13 cellular contexts compared by ENCODE assay signal in the genomic region with DNA sequence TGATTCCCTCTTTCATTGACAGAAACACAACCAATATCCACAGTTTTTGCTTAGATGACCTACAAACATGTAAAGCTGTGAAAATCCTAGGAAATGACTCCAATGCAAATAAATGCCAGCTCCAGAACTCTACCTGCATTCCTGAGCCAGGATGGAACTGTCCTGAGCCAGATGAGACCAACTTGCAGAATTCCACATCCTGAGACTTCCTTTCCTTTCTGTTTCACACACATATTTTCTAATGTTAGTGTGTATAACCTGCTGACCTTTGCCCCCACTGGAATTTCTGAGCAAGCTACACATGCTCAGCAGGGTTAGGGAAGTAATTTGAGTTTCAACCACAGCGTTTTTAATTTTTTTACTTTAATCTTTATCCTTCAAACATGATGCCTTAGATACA.
DNase-seq lines count a peak whose midpoint lies in the region; ATAC-seq and TF ChIP-seq lines count a peak whose summit lies in the region.
"Had no signal": no experiment of that assay in that cellular context is flagged by ENCODE, and none has a peak within 500 bp of the region (broad histone marks: within the 10 kb centered on the region; RNA-seq: fewer than 3 reads in every experiment).

No MANE protein-coding gene starts in this region.

- DNase-seq in H9, result no peak
- no peak for DNase-seq in Panc1 (ENCODE audit: low read depth, low spot score)
- peak; percentile 84 for DNase-seq in epithelial cell of proximal tubule (ENCODE audit: low read depth)
- peak; percentile 63 to 78 for DNase-seq in trophoblast cell
- DNase-seq: NCI-H2107 had no signal

- no peak overlapping the region for H3K56ac ChIP-seq in H9 (ENCODE audit: insufficient read length, low read depth, low read length)

- no peaks in the 10 kb centered on the region for H4K20me1 ChIP-seq in H9 (ENCODE audit: control insufficient read depth, insufficient read depth, insufficient read length)
- H4K20me1 ChIP-seq: BLaER1 treated with 17β-estradiol and CSF1 and Interleukin-3, amounts not matched to agents 10 nM and 100 nM had no signal

- H3K27me3 ChIP-seq in H9 (ENCODE audit: insufficient read depth, low read length) (no peaks in the 10 kb centered on the region), Panc1 (ENCODE audit: control insufficient read depth, insufficient read depth, low read length) (no peaks in the 10 kb centered on the region), trophoblast cell (ENCODE audit: insufficient read depth, low read length) (no peaks in the 10 kb centered on the region)

- H3K79me2 ChIP-seq in H9 (ENCODE audit: insufficient read depth, low read length), result no peaks in the 10 kb centered on the region
- H3K79me2 ChIP-seq in trophoblast cell (ENCODE audit: control insufficient read depth, insufficient read depth, low read length, poor library complexity), result peaks cover 5% of the 10 kb centered on the region

- H3K4me1 Mint-ChIP-seq in H9, result peaks cover 15 to 21% of the 10 kb centered on the region in 2 experiments
- H3K4me1 Mint-ChIP-seq: central memory CD8-positive, alpha-beta T cell; stimulated activated memory B cell treated with anti-CD40 and anti-IgM and Interleukin-4, amounts not matched to agents 10 μg/mL and 1 μg/mL and 100 μg/mL, for 72 hours had no signal

- H2AK5ac ChIP-seq in H9 (ENCODE audit: insufficient read length, low read length) (no peak overlapping the region), trophoblast cell (ENCODE audit: low read length) (no peak overlapping the region)

- H3K9me3 Mint-ChIP-seq in H9, result no peaks in the 10 kb centered on the region
- H3K9me3 Mint-ChIP-seq: activated T-helper 2 cell treated with anti-CD3 and anti-CD28 coated beads, Interferon-gamma antibody, Interleukin-2, Interleukin-4, amounts not matched to agents 10 μg/mL and 5 μg/mL and 100 μg/mL, durations not matched to agents 14 hours and 24 hours and 36 hours; central memory CD8-positive, alpha-beta T cell; stimulated activated memory B cell treated with anti-CD40 and anti-IgM and Interleukin-4, amounts not matched to agents 10 μg/mL and 1 μg/mL and 100 μg/mL, for 72 hours had no signal

- H3K9ac ChIP-seq in H9 (ENCODE audit: extremely low read depth, insufficient read length, low read length) (no peak overlapping the region), trophoblast cell (ENCODE audit: low read length) (no peak overlapping the region)
- H3K9ac ChIP-seq: BLaER1 treated with 17β-estradiol and CSF1 and Interleukin-3, amounts not matched to agents 10 nM and 100 nM had no signal

- H4K5ac ChIP-seq in H9 (ENCODE audit: insufficient read length, low read depth, low read length), result no peak overlapping the region

- H3K36me3 ChIP-seq in Panc1 (ENCODE audit: control insufficient read depth, insufficient read depth, low read length) (no peaks in the 10 kb centered on the region), trophoblast cell (ENCODE audit: control insufficient read depth in 1 of 2, insufficient read depth in 2 of 2, low read length in 2 of 2) (no peaks in the 10 kb centered on the region)
- H3K36me3 ChIP-seq: BLaER1 treated with 17β-estradiol and CSF1 and Interleukin-3, amounts not matched to agents 10 nM and 100 nM had no signal

- H3K79me1 ChIP-seq in H9 (ENCODE audit: insufficient read depth, low read depth, low read length, poor library complexity, severe bottlenecking) (no peaks in the 10 kb centered on the region), trophoblast cell (ENCODE audit: low read length) (peaks cover 41% of the 10 kb centered on the region)

- no peak overlapping the region for H3K4me2 ChIP-seq in H9 (ENCODE audit: insufficient read depth, insufficient read length, low read length)
- no peak overlapping the region for H3K4me2 ChIP-seq in trophoblast cell (ENCODE audit: low read length)

- H3K23ac ChIP-seq in H9 (ENCODE audit: insufficient read length, low read depth, low read length), result no peak overlapping the region
- no peak overlapping the region for H3K23ac ChIP-seq in trophoblast cell (ENCODE audit: low read length)

- H2BK5ac ChIP-seq in H9 (ENCODE audit: insufficient read length, low read length) (no peak overlapping the region), trophoblast cell (ENCODE audit: low read depth, low read length, poor library complexity) (no peak overlapping the region)

- WGBS in H9 (ENCODE audit: extremely low coverage, insufficient read length, low lambda C conversion rate), result no CpG with 5 or more reads among the region's 1 CpG
- whole genome bisulfite sequencing in trophoblast cell (ENCODE audit: extremely low coverage, insufficient coverage, insufficient read length), result no CpG with 5 or more reads among the region's 1 CpG

- POLR2A ChIA-PET in Panc1 (lab: Charles Lee), result interaction anchor here (0.7 kb wide), 1 partner anchor 10 kb away, joined by 3 read pairs; no protein-coding TSS in a partner anchor

- H4K8ac ChIP-seq in H9 (replicated peaks; ENCODE audit: insufficient read length, low read depth, low read length), result no peak overlapping the region
- no peak overlapping the region for H4K8ac ChIP-seq in trophoblast cell (ENCODE audit: low read depth, low read length)

- CTCF ChIA-PET in Panc1 (lab: Charles Lee), result interaction anchor here (0.7 kb wide), 1 partner anchor 124 kb away, joined by 5 read pairs; no protein-coding TSS in a partner anchor

- no peak overlapping the region for H3K4me3 Mint-ChIP-seq in H9
- H3K4me3 Mint-ChIP-seq: central memory CD8-positive, alpha-beta T cell; stimulated activated memory B cell treated with anti-CD40 and anti-IgM and Interleukin-4, amounts not matched to agents 10 μg/mL and 1 μg/mL and 100 μg/mL, for 72 hours had no signal

- TF ChIP-seq CTCF in H9 (conservative IDR thresholded peaks at IDR 0.05) (no peak), Panc1 (IDR thresholded peaks at IDR 0.05) (no peak), epithelial cell of proximal tubule (conservative IDR thresholded peaks at IDR 0.05; ENCODE audit: low read depth, low read length) (no peak)

- no peak overlapping the region for H3T11ph ChIP-seq in H9 (ENCODE audit: low read length)

- H3K27ac ChIP-seq in H9 (ENCODE audit: insufficient read length, low read depth, low read length), result no peak overlapping the region
- H3K27ac ChIP-seq in Panc1 (ENCODE audit: low read length), result peak overlapping the region; percentile 68; the same call in 1 of the 2 replicates
- H3K27ac ChIP-seq in trophoblast cell (ENCODE audit: low read depth, low read length), result peak overlapping the region; percentile 84
- H3K27ac ChIP-seq: BLaER1 treated with 17β-estradiol and CSF1 and Interleukin-3, amounts not matched to agents 10 nM and 100 nM had no signal

- H4K91ac ChIP-seq in H9 (ENCODE audit: insufficient read length, low read depth, low read length), result no peak overlapping the region
- no peak overlapping the region for H4K91ac ChIP-seq in trophoblast cell (ENCODE audit: low read depth, low read length)

- no peak overlapping the region for H2BK12ac ChIP-seq in H9 (ENCODE audit: insufficient read length, low read depth, low read length)
- H2BK12ac ChIP-seq in trophoblast cell (ENCODE audit: low read length), result no peak overlapping the region

- no peak overlapping the region for H2AFZ ChIP-seq in H9 (ENCODE audit: low read length)
- no peak overlapping the region for H2AFZ ChIP-seq in trophoblast cell (ENCODE audit: insufficient read depth, low read length, poor library complexity)

- H3K4me1 ChIP-seq in H9 (ENCODE audit: insufficient read depth, low read length) (peaks cover 5% of the 10 kb centered on the region; the same call in 1 of the 2 replicates), Panc1 (ENCODE audit: control insufficient read depth, insufficient read depth, low read length) (peaks cover 14% of the 10 kb centered on the region; the same call in 1 of the 2 replicates), trophoblast cell (ENCODE audit: control insufficient read depth in 1 of 2, insufficient read depth in 2 of 2, low read length in 2 of 2) (peaks cover 17 to 27% of the 10 kb centered on the region in 2 experiments)

- H3K14ac ChIP-seq in H9 (ENCODE audit: insufficient read depth, low read length) (no peak overlapping the region), trophoblast cell (ENCODE audit: low read length) (no peak overlapping the region)

- H3K36me3 Mint-ChIP-seq in H9 (ENCODE audit: insufficient read depth in 1 of 3, low read depth in 3 of 3), result no peaks in the 10 kb centered on the region
- H3K36me3 Mint-ChIP-seq: stimulated activated memory B cell treated with anti-CD40 and anti-IgM and Interleukin-4, amounts not matched to agents 10 μg/mL and 1 μg/mL and 100 μg/mL, for 72 hours had no signal

- no peaks in the 10 kb centered on the region for H3K9me3 ChIP-seq in H9 (ENCODE audit: control insufficient read depth, low read depth, low read length)
- H3K9me3 ChIP-seq in Panc1 (ENCODE audit: control insufficient read depth, insufficient read depth, low read depth, low read length), result no peaks in the 10 kb centered on the region
- H3K9me3 ChIP-seq in trophoblast cell (ENCODE audit: insufficient read depth, low read depth, low read length), result no peaks in the 10 kb centered on the region
- H3K9me3 ChIP-seq: BLaER1 treated with 17β-estradiol and CSF1 and Interleukin-3, amounts not matched to agents 10 nM and 100 nM had no signal

- no peak for ATAC-seq in Panc1
- ATAC-seq in HG03342 (IDR thresholded peaks at IDR 0.05; ENCODE audit: unreplicated experiment), result no peak
- no peak for ATAC-seq in GM18520 (IDR thresholded peaks at IDR 0.05; ENCODE audit: unreplicated experiment)
- ATAC-seq in HG03159 (IDR thresholded peaks at IDR 0.05; ENCODE audit: unreplicated experiment), result no peak
- no peak for ATAC-seq in HG03457 (IDR thresholded peaks at IDR 0.05; ENCODE audit: unreplicated experiment)
- ATAC-seq: stimulated activated memory B cell treated with anti-CD40 and anti-IgM and Interleukin-4, amounts not matched to agents 10 μg/mL and 1 μg/mL and 100 μg/mL, for 72 hours had no signal

- no peaks in the 10 kb centered on the region for H3K27me3 Mint-ChIP-seq in H9 (ENCODE audit: low read depth)

- in situ Hi-C loops in Panc1 (cut with HindIII; ENCODE audit: low pct_unique_long_range_greater_than_20kb, low sequenced_read_pairs), result no loop called here

- H2BK15ac ChIP-seq in H9 (ENCODE audit: low read depth, low read length), result no peak overlapping the region

- intact Hi-C loops in Panc1 (cut with micrococcal nuclease; ENCODE audit: unreplicated experiment), result no loop called here

- H3K4ac ChIP-seq in H9 (ENCODE audit: low read depth, low read length) (no peak overlapping the region), trophoblast cell (ENCODE audit: low read depth, low read length) (no peak overlapping the region)

- peak overlapping the region in 1 of 3 experiments; percentile 93; a peak in 1 of 7 replicates for H3K27ac Mint-ChIP-seq in H9
- H3K27ac Mint-ChIP-seq: activated T-helper 2 cell treated with anti-CD3 and anti-CD28 coated beads, Interferon-gamma antibody, Interleukin-2, Interleukin-4, amounts not matched to agents 10 μg/mL and 5 μg/mL and 100 μg/mL, durations not matched to agents 14 hours and 24 hours and 36 hours; stimulated activated memory B cell treated with anti-CD40 and anti-IgM and Interleukin-4, amounts not matched to agents 10 μg/mL and 1 μg/mL and 100 μg/mL, for 72 hours had no signal

- no TSS peak for BruUV-seq in Panc1 (replicated peaks; lab: Mats Ljungman, UMichigan)

- H2BK120ac ChIP-seq in H9 (ENCODE audit: low read depth, low read length, poor library complexity, severe bottlenecking), result no peak overlapping the region
- no peak overlapping the region for H2BK120ac ChIP-seq in trophoblast cell (ENCODE audit: insufficient read depth, low read length, poor library complexity)

- H3K18ac ChIP-seq in H9 (ENCODE audit: insufficient read length, low read depth, low read length), result no peak overlapping the region
- no peak overlapping the region for H3K18ac ChIP-seq in trophoblast cell (ENCODE audit: low read length)

- H3K4me3 ChIP-seq in Panc1 (ENCODE audit: low read depth in 2 of 2, low read length in 2 of 2), result no peak overlapping the region
- no peak overlapping the region for H3K4me3 ChIP-seq in epithelial cell of proximal tubule (ENCODE audit: low read depth, low read length)
- H3K4me3 ChIP-seq in trophoblast cell (ENCODE audit: low read depth, low read length), result no peak overlapping the region
- H3K4me3 ChIP-seq: BLaER1 treated with 17β-estradiol and CSF1 and Interleukin-3, amounts not matched to agents 10 nM and 100 nM had no signal

- H3K23me2 ChIP-seq in H9 (ENCODE audit: insufficient read length, low read depth, low read length, poor library complexity, severe bottlenecking), result no peaks in the 10 kb centered on the region

- peak overlapping the region; percentile 26 for H2BK20ac ChIP-seq in H9 (ENCODE audit: low read depth, low read length, poor library complexity, severe bottlenecking)

- H4K12ac ChIP-seq in trophoblast cell (ENCODE audit: low read depth, low read length), result no peak overlapping the region

Comparison
In these comparisons a context has a peak if more than half of its experiments do, and no peak if none do; other contexts are left out.
1. DNase-seq: peak in epithelial cell of proximal tubule (single experiment) and trophoblast cell (2 of 2); none in H9 (single experiment) and Panc1 (single experiment).